5 cellular contexts compared by ENCODE assay signal in genomic region chr6:4725136-4725760, GRCh38. TPM values are rescaled to one million over a fixed set of nuclear protein-coding genes. Genes with fewer than 3 reads are reported as not detected.
A peak's percentile ranks its signal among the peaks of the same experiment; 100 is the strongest.
DNase-seq lines count a peak whose midpoint lies in the region; ATAC-seq, FAIRE-seq and TF ChIP-seq lines count a peak whose summit lies in the region.
"Not testable (repeated sequence)": the region's sequence is repeated elsewhere in the genome, so short reads cannot be mapped to it uniquely, and the experiment has no call there.

No MANE protein-coding gene starts in this region.

- not testable (repeated sequence) for H3K56ac ChIP-seq in H9 (ENCODE audit: insufficient read length, low read depth, low read length)

- H3K36me3 Mint-ChIP-seq in H9 (ENCODE audit: insufficient read depth in 1 of 3, low read depth in 3 of 3), result not testable (repeated sequence)

- H3K4me3 Mint-ChIP-seq in H9, result not testable (repeated sequence)

- not testable (repeated sequence) for H2BK120ac ChIP-seq in H9 (ENCODE audit: low read depth, low read length, poor library complexity, severe bottlenecking)

- not testable (repeated sequence) for H3K23me2 ChIP-seq in H9 (ENCODE audit: insufficient read length, low read depth, low read length, poor library complexity, severe bottlenecking)

- not testable (repeated sequence) for H3K79me1 ChIP-seq in H9 (ENCODE audit: insufficient read depth, low read depth, low read length, poor library complexity, severe bottlenecking)

- not testable (repeated sequence) for TF ChIP-seq EP300 in K562 (IDR thresholded peaks at IDR 0.05; ENCODE audit: low read length); HepG2 (IDR thresholded peaks at IDR 0.05; ENCODE audit: low read depth in 2 of 2, low read length in 2 of 2); HepG2 (CRISPR knock-in tag; IDR thresholded peaks at IDR 0.05; ENCODE audit: borderline replicate concordance)

- TF ChIP-seq POLR2A in K562 (conservative IDR thresholded peaks at IDR 0.05); HepG2 (IDR thresholded peaks at IDR 0.05; ENCODE audit: insufficient read depth in 1 of 2, low read depth in 2 of 2, low read length in 2 of 2); testis (IDR thresholded peaks at IDR 0.05): not testable (repeated sequence)

- not testable (repeated sequence) for H3K4me3 ChIP-seq in K562; HepG2 (replicated peaks in 1 of 3; ENCODE audit: insufficient read depth in 1 of 3, low read depth in 2 of 3, low read length in 3 of 3)
- H3K4me3 ChIP-seq in testis, result peak overlapping the region; percentile 31 to 54

- TF ChIP-seq CTCF in H9 (conservative IDR thresholded peaks at IDR 0.05); K562 (IDR thresholded peaks at IDR 0.05 in 2 of 3, conservative IDR thresholded peaks at IDR 0.05 in 1 of 3; ENCODE audit: insufficient read depth in 2 of 3, low read depth in 1 of 3, low read length in 3 of 3); HepG2 (CRISPR knock-in tag; IDR thresholded peaks at IDR 0.05); testis (IDR thresholded peaks at IDR 0.05): not testable (repeated sequence)

- H3K4ac ChIP-seq in H9 (ENCODE audit: low read depth, low read length), result not testable (repeated sequence)

- DNase-seq in DMS 273 (lab: John Stamatoyannopoulos, UW; ENCODE audit: unreplicated experiment) (peak; percentile 8), H9 (peak; percentile 30), testis (peak; percentile 28)
- not testable (repeated sequence) for DNase-seq in K562 (ENCODE audit: extremely low read depth in 1 of 4, low spot score in 3 of 4); HepG2 (ENCODE audit: low spot score)

- ATAC-seq in K562, HepG2: not testable (repeated sequence)

- not testable (repeated sequence) for H3K79me2 ChIP-seq in H9 (ENCODE audit: insufficient read depth, low read length); K562 (ENCODE audit: control insufficient read depth, insufficient read depth, low read length); HepG2 (ENCODE audit: insufficient read depth, low read length)

- not testable (repeated sequence) for H4K8ac ChIP-seq in H9 (replicated peaks; ENCODE audit: insufficient read length, low read depth, low read length)

- not testable (repeated sequence) for H3K27me3 Mint-ChIP-seq in H9 (ENCODE audit: low read depth)

- not testable (repeated sequence) for H2BK20ac ChIP-seq in H9 (ENCODE audit: low read depth, low read length, poor library complexity, severe bottlenecking)

- H3K9ac ChIP-seq in H9 (ENCODE audit: extremely low read depth, insufficient read length, low read length); K562 (ENCODE audit: insufficient read depth in 1 of 2, low read depth in 2 of 2, low read length in 2 of 2); HepG2 (ENCODE audit: insufficient read depth, low read depth, low read length): not testable (repeated sequence)

- FAIRE-seq in K562 (lab: Jason Lieb, UNC); HepG2 (lab: Jason Lieb, UNC): not testable (repeated sequence)

- not testable (repeated sequence) for H3K23ac ChIP-seq in H9 (ENCODE audit: insufficient read length, low read depth, low read length)

- not testable (repeated sequence) for H3T11ph ChIP-seq in H9 (ENCODE audit: low read length)

- POLR2A ChIA-PET in K562 (lab: Yijun Ruan, JAX), result interaction anchor here (0.6 to 1.0 kb wide), 2 partner anchors 9 to 32 kb away, joined by 3 to 4 read pairs; no protein-coding TSS in a partner anchor
- POLR2A ChIA-PET in HepG2 (lab: Yijun Ruan, JAX), result not testable (repeated sequence)

- not testable (repeated sequence) for H3K4me2 ChIP-seq in H9 (ENCODE audit: insufficient read depth, insufficient read length, low read length); K562 (ENCODE audit: insufficient read depth, low read length); HepG2 (ENCODE audit: low read depth, low read length)

- CTCF ChIA-PET in K562 (lab: Yijun Ruan, JAX; ENCODE audit: low intra/inter-chr PET ratio); HepG2 (lab: Yijun Ruan, JAX; ENCODE audit: low intra/inter-chr PET ratio, low total read pairs): not testable (repeated sequence)

- H3K18ac ChIP-seq in H9 (ENCODE audit: insufficient read length, low read depth, low read length), result not testable (repeated sequence)

- H3K27ac Mint-ChIP-seq in H9, result not testable (repeated sequence)

- not testable (repeated sequence) for H4K20me1 ChIP-seq in H9 (ENCODE audit: control insufficient read depth, insufficient read depth, insufficient read length); K562 (replicated peaks; ENCODE audit: control insufficient read depth, insufficient read depth, low read length); HepG2 (ENCODE audit: insufficient read depth, low read length)

- in situ Hi-C loops in K562 (cut with MboI); HepG2 (cut with HindIII; ENCODE audit: extremely low pct_ligation_motif_present, low pct_unique_long_range_greater_than_20kb): not testable (repeated sequence)

- H3K36me3 ChIP-seq in K562 (ENCODE audit: control insufficient read depth, insufficient read depth, low read length); HepG2 (replicated peaks in 1 of 2; ENCODE audit: control insufficient read depth in 1 of 2, insufficient read depth in 2 of 2, low read length in 2 of 2); testis (ENCODE audit: low read depth, missing control alignments): not testable (repeated sequence)

- not testable (repeated sequence) for H3K14ac ChIP-seq in H9 (ENCODE audit: insufficient read depth, low read length)

- not testable (repeated sequence) for H3K9me3 Mint-ChIP-seq in H9

- H3K4me1 Mint-ChIP-seq in H9, result peaks cover 21 to 39% of the 10 kb centered on the region in 2 experiments

- not testable (repeated sequence) for H3K4me1 ChIP-seq in H9 (ENCODE audit: insufficient read depth, low read length); testis
- H3K4me1 ChIP-seq in K562 (replicated peaks in 1 of 2; ENCODE audit: control insufficient read depth in 2 of 2, insufficient read depth in 2 of 2, low read length in 2 of 2) (peaks cover 24 to 36% of the 10 kb centered on the region in 2 experiments), HepG2 (ENCODE audit: insufficient read depth, low read length) (peaks cover 12% of the 10 kb centered on the region)

- not testable (repeated sequence) for H2BK15ac ChIP-seq in H9 (ENCODE audit: low read depth, low read length)

- no CpG with 5 or more reads among the region's 36 CpGs for WGBS in H9 (ENCODE audit: extremely low coverage, insufficient read length, low lambda C conversion rate)
- WGBS in K562 (ENCODE audit: insufficient coverage, low coverage, missing lambda C conversion rate), result 89% methylated on average over 19 of the region's 36 CpGs
- 79% methylated on average over 19 of the region's 36 CpGs for WGBS in HepG2 (ENCODE audit: low lambda C conversion rate)
- 73% methylated on average over 36 of the region's 36 CpGs; no CpG with 5 or more reads in 1 of the 2 donors for WGBS in testis, 2 donors

- not testable (repeated sequence) for BruUV-seq in K562 (replicated peaks; lab: Mats Ljungman, UMichigan); HepG2 (replicated peaks; lab: Mats Ljungman, UMichigan)

- not testable (repeated sequence) for H2AK5ac ChIP-seq in H9 (ENCODE audit: insufficient read length, low read length)

- H2BK5ac ChIP-seq in H9 (ENCODE audit: insufficient read length, low read length), result not testable (repeated sequence)

- H2BK12ac ChIP-seq in H9 (ENCODE audit: insufficient read length, low read depth, low read length), result not testable (repeated sequence)

- intact Hi-C loops in K562 (cut with micrococcal nuclease) (loop anchor here (5.0 kb wide), 3 partner anchors 122 to 202 kb away; no protein-coding TSS in a partner anchor), HepG2 (cut with micrococcal nuclease; ENCODE audit: unreplicated experiment) (loop anchor here (5.0 kb wide), 1 partner anchor 122 kb away; no protein-coding TSS in a partner anchor)
- intact Hi-C loops in testis (cut with DNase I; ENCODE audit: low total_unique reads), result not testable (repeated sequence)

- H3K27ac ChIP-seq in H9 (ENCODE audit: insufficient read length, low read depth, low read length); K562 (ENCODE audit: extremely low read depth, low read depth, low read length); HepG2 (ENCODE audit: extremely low read length, insufficient read depth, low read length); testis: not testable (repeated sequence)

- H3K27me3 ChIP-seq in H9 (ENCODE audit: insufficient read depth, low read length); K562 (ENCODE audit: control insufficient read depth in 2 of 2, insufficient read depth in 2 of 2, low read length in 2 of 2); HepG2 (ENCODE audit: control insufficient read depth in 1 of 2, insufficient read depth in 2 of 2, low read length in 2 of 2); testis: not testable (repeated sequence)

- not testable (repeated sequence) for H4K91ac ChIP-seq in H9 (ENCODE audit: insufficient read length, low read depth, low read length)

- H3K9me1 ChIP-seq in K562 (ENCODE audit: control insufficient read depth, insufficient read depth, low read length), result not testable (repeated sequence)

- H3K9me3 ChIP-seq in H9 (ENCODE audit: control insufficient read depth, low read depth, low read length); K562 (replicated peaks; ENCODE audit: control insufficient read depth, insufficient read depth, low read depth, low read length); HepG2 (ENCODE audit: low read length); testis: not testable (repeated sequence)

- H4K5ac ChIP-seq in H9 (ENCODE audit: insufficient read length, low read depth, low read length), result not testable (repeated sequence)

- H2AFZ ChIP-seq in H9 (ENCODE audit: low read length); K562 (ENCODE audit: low read depth, low read length); HepG2 (ENCODE audit: low read length): not testable (repeated sequence)

- TF ChIP-seq RAD21 in K562 (CRISPR knock-in tag; conservative IDR thresholded peaks at IDR 0.05 in 1 of 2, IDR thresholded peaks at IDR 0.05 in 1 of 2); HepG2 (CRISPR knock-in tag; IDR thresholded peaks at IDR 0.05): not testable (repeated sequence)

RNA-seq across cellular contexts. Expression of gene CDYL, which starts 51.0 kb away (rescaled TPM):
- total RNA-seq in H9 (2021), result 85.5 and 95.0 TPM in 2 replicates
- total RNA-seq in K562 (2011; cell fraction: chromatin; rRNA removed; ENCODE audit: low replicate concordance), result 97.4 and 107 TPM in 2 replicates
- total RNA-seq in K562 (2011; cell fraction: nucleolus; rRNA removed), result 24.0 and 27.2 TPM in 2 replicates
- 47.5 and 53.3 TPM in 2 replicates for total RNA-seq in K562 (2011; cell fraction: nucleoplasm; rRNA removed)
- total RNA-seq in K562 (2014; rRNA removed), result 28.2 and 29.1 TPM in 2 replicates
- total RNA-seq in K562 (2014; rRNA removed; fragmentation: Illumina TruSeq; extraction: Trizol), result 40.8 and 49.6 TPM in 2 replicates
- 40.1 and 43.3 TPM in 2 replicates for total RNA-seq in K562 (2015; rRNA removed; fragmentation: Illumina TruSeq; extraction: Trizol)
- total RNA-seq in K562 (2021), result 42.3 and 44.8 TPM in 2 replicates
- 45.2 and 45.8 TPM in 2 replicates for polyA plus RNA-seq in K562 (2011; rRNA removed)
- polyA plus RNA-seq in K562 (2011; cell fraction: cytosol; rRNA removed), result 17.9 and 27.1 TPM in 2 replicates
- 32.7 and 41.9 TPM in 2 replicates for polyA plus RNA-seq in K562 (2011; cell fraction: nucleus; rRNA removed)
- polyA plus RNA-seq in K562 (2012), result 19.0 and 20.5 TPM in 2 replicates
- polyA plus RNA-seq in K562 (2014; fragmentation: Illumina TruSeq; extraction: Trizol), result 39.0 and 42.1 TPM in 2 replicates
- 1 to 10 TPM; 8.1 to 8.9 TPM for polyA plus RNA-seq in K562 (2014; fragmentation: Nextera tagmentation; extraction: Ambion mirVana)
- polyA plus RNA-seq in K562 (2014; rRNA removed), result 21.9 and 23.0 TPM in 2 replicates
- 137 and 190 TPM in 2 replicates for polyA minus RNA-seq in K562 (2011; rRNA and poly(A)+ RNA removed)
- polyA minus RNA-seq in K562 (2011; cell fraction: cytosol; rRNA and poly(A)+ RNA removed), result 45.0 and 56.9 TPM in 2 replicates
- 19.1 and 40.3 TPM in 2 replicates for polyA minus RNA-seq in K562 (2011; cell fraction: nucleus; rRNA and poly(A)+ RNA removed)
- total RNA-seq in HepG2 (2016; rRNA removed; fragmentation: Illumina TruSeq; extraction: Trizol), result 52.8 and 105 TPM in 2 replicates
- 1,210 and 1,368 TPM in 2 replicates for total RNA-seq in HepG2 (2016; cell fraction: cytosol; rRNA removed; fragmentation: Illumina TruSeq; extraction: Trizol; ENCODE audit: low read depth)
- total RNA-seq in HepG2 (2016; cell fraction: insoluble cytoplasmic fraction; rRNA removed; fragmentation: Illumina TruSeq; extraction: Trizol), result 56.4 and 106 TPM in 2 replicates
- 414 and 455 TPM in 2 replicates for total RNA-seq in HepG2 (2016; cell fraction: membrane; rRNA removed; fragmentation: Illumina TruSeq; extraction: Trizol)
- total RNA-seq in HepG2 (2016; cell fraction: nucleus; rRNA removed; fragmentation: Illumina TruSeq; extraction: Trizol), result 38.9 and 41.7 TPM in 2 replicates
- polyA plus RNA-seq in HepG2 (2011; rRNA removed), result 22.8 and 23.6 TPM in 2 replicates
- polyA plus RNA-seq in HepG2 (2011; cell fraction: cytosol; rRNA removed), result 14.1 and 17.2 TPM in 2 replicates
- 16.4 and 18.2 TPM in 2 replicates for polyA plus RNA-seq in HepG2 (2011; cell fraction: nucleus; rRNA removed)
- polyA plus RNA-seq in HepG2 (2012), result 14.2 and 14.9 TPM in 2 replicates
- 3.8 and 5.1 TPM in 2 replicates for polyA plus RNA-seq in HepG2 (2016; cell fraction: cytosol; fragmentation: Illumina TruSeq; extraction: Trizol; ENCODE audit: low read depth)
- polyA plus RNA-seq in HepG2 (2016; cell fraction: insoluble cytoplasmic fraction; fragmentation: Illumina TruSeq; extraction: Trizol; ENCODE audit: low read depth), result 16.2 and 19.7 TPM in 2 replicates
- 9.3 and 9.9 TPM in 2 replicates for polyA plus RNA-seq in HepG2 (2016; cell fraction: membrane; fragmentation: Illumina TruSeq; extraction: Trizol; ENCODE audit: low read depth)
- polyA plus RNA-seq in HepG2 (2016; cell fraction: nucleus; fragmentation: Illumina TruSeq; extraction: Trizol; ENCODE audit: insufficient read depth, low read depth), result 16.1 and 21.7 TPM in 2 replicates
- 28.9 and 29.6 TPM in 2 replicates for polyA minus RNA-seq in HepG2 (2011; rRNA and poly(A)+ RNA removed; ENCODE audit: low replicate concordance)
- 59.2 and 78.5 TPM in 2 replicates for polyA minus RNA-seq in HepG2 (2011; cell fraction: cytosol; rRNA and poly(A)+ RNA removed)
- 26.9 and 40.7 TPM in 2 replicates for polyA minus RNA-seq in HepG2 (2011; cell fraction: nucleus; rRNA and poly(A)+ RNA removed)
- total RNA-seq in testis, result 10 to 100 TPM; 46.3 to 72.8 TPM
- polyA plus RNA-seq in testis (ENCODE audit: insufficient read depth, low read depth, low replicate concordance), result 26.8 TPM
